Comparison of ENCODE assay signal across 17 cellular contexts in genomic region chr1:246577720-246578106, GRCh38. TPM values are rescaled to one million over a fixed set of nuclear protein-coding genes. Genes with fewer than 3 reads are reported as not detected.
DNase-seq lines count a peak whose midpoint lies in the region; ATAC-seq and TF ChIP-seq lines count a peak whose summit lies in the region.
"Had no signal": no experiment of that assay in that cellular context is flagged by ENCODE, and none has a peak within 500 bp of the region (broad histone marks: within the 10 kb centered on the region; RNA-seq: fewer than 3 reads in every experiment).

No MANE protein-coding gene starts in this region.

- H3K27me3 ChIP-seq in skeletal muscle tissue (ENCODE audit: control insufficient read depth in 3 of 3, insufficient read depth in 3 of 3, low read length in 3 of 3) (no peaks in the 10 kb centered on the region), foreskin keratinocyte (no peaks in the 10 kb centered on the region)

- no peaks in the 10 kb centered on the region for H3K27me3 Mint-ChIP-seq in activated CD4-positive, alpha-beta memory T cell treated with anti-CD3 and anti-CD28 coated beads for 36 hours
- H3K27me3 Mint-ChIP-seq in activated CD4-positive, alpha-beta memory T cell treated with anti-CD3 and anti-CD28 coated beads, Interleukin-2, amount 10 ng/mL, durations not matched to agents 7 days and 5 days, result no peaks in the 10 kb centered on the region
- H3K27me3 Mint-ChIP-seq in effector memory CD8-positive, alpha-beta T cell, result no peaks in the 10 kb centered on the region

- H3K4me1 Mint-ChIP-seq in activated CD4-positive, alpha-beta memory T cell treated with anti-CD3 and anti-CD28 coated beads for 36 hours (ENCODE audit: low read depth), result peaks cover 61% of the 10 kb centered on the region
- H3K4me1 Mint-ChIP-seq in activated CD4-positive, alpha-beta memory T cell treated with anti-CD3 and anti-CD28 coated beads, Interleukin-2, amount 10 ng/mL, durations not matched to agents 7 days and 5 days, result peaks cover 45% of the 10 kb centered on the region
- H3K4me1 Mint-ChIP-seq in effector memory CD8-positive, alpha-beta T cell (ENCODE audit: low read depth in 2 of 2), result peaks cover 37 to 53% of the 10 kb centered on the region in 2 donors

- peak overlapping the region in 1 of 3 donors; percentile 61 for H3K9ac ChIP-seq in skeletal muscle tissue (ENCODE audit: low read depth in 1 of 3, low read length in 3 of 3)

- peak overlapping the region; percentile 78 for H3K27ac Mint-ChIP-seq in activated CD4-positive, alpha-beta memory T cell treated with anti-CD3 and anti-CD28 coated beads for 36 hours
- no peak overlapping the region for H3K27ac Mint-ChIP-seq in activated CD4-positive, alpha-beta memory T cell treated with anti-CD3 and anti-CD28 coated beads, Interleukin-2, amount 10 ng/mL, durations not matched to agents 7 days and 5 days
- H3K27ac Mint-ChIP-seq in effector memory CD8-positive, alpha-beta T cell, result peak overlapping the region; percentile 10 to 90

- CTCF ChIA-PET in activated CD4-positive, alpha-beta memory T cell treated with anti-CD3 and anti-CD28 coated beads for 36 hours (lab: Charles Lee), result interaction anchor here (0.6 kb wide), 1 partner anchor 286 kb away, joined by 3 read pairs; no protein-coding TSS in a partner anchor
- CTCF ChIA-PET in activated CD4-positive, alpha-beta memory T cell treated with anti-CD3 and anti-CD28 coated beads, Interleukin-2, amount 10 ng/mL, durations not matched to agents 7 days and 5 days (lab: Charles Lee), result interaction anchor here (0.6 kb wide), 1 partner anchor 30 kb away, joined by 3 read pairs; no protein-coding TSS in a partner anchor

- no peak overlapping the region for H3K4me3 ChIP-seq in skeletal muscle tissue (ENCODE audit: low read length in 3 of 3)
- H3K4me3 ChIP-seq: prostate gland had no signal

- H3K4me1 ChIP-seq in skeletal muscle tissue (ENCODE audit: control insufficient read depth in 3 of 3, insufficient read depth in 3 of 3, low read length in 3 of 3) (peaks cover 13 to 26% (median 15%) of the 10 kb centered on the region in 3 donors), foreskin keratinocyte (no peaks in the 10 kb centered on the region)
- H3K4me1 ChIP-seq: prostate gland had no signal

- H3K9me3 ChIP-seq in skeletal muscle tissue (ENCODE audit: control insufficient read depth in 3 of 3, low read length in 3 of 3), result no peaks in the 10 kb centered on the region
- H3K9me3 ChIP-seq: prostate gland had no signal

- H3K4me3 Mint-ChIP-seq in activated CD4-positive, alpha-beta memory T cell treated with anti-CD3 and anti-CD28 coated beads for 36 hours, result peak overlapping the region; percentile 34
- H3K4me3 Mint-ChIP-seq in activated CD4-positive, alpha-beta memory T cell treated with anti-CD3 and anti-CD28 coated beads, Interleukin-2, amount 10 ng/mL, durations not matched to agents 7 days and 5 days, result no peak overlapping the region
- H3K4me3 Mint-ChIP-seq in effector memory CD8-positive, alpha-beta T cell, result no peak overlapping the region

- TF ChIP-seq CTCF in foreskin keratinocyte (conservative IDR thresholded peaks at IDR 0.05), result no peak

- peak overlapping the region; percentile 34 for H3K27ac ChIP-seq in skeletal muscle tissue (ENCODE audit: low read depth, low read length)
- H3K27ac ChIP-seq in foreskin keratinocyte, result no peak overlapping the region
- H3K27ac ChIP-seq: HL-60, prostate gland had no signal

- H3K36me3 ChIP-seq in skeletal muscle tissue (ENCODE audit: control insufficient read depth in 3 of 3, insufficient read depth in 3 of 3, low read length in 3 of 3), result no peaks in the 10 kb centered on the region
- H3K36me3 ChIP-seq: prostate gland had no signal

- DNase-seq in activated CD4-positive, alpha-beta memory T cell treated with anti-CD3 and anti-CD28 coated beads for 36 hours, result no peak
- DNase-seq in activated CD4-positive, alpha-beta memory T cell treated with anti-CD3 and anti-CD28 coated beads, Interleukin-2, amount 10 ng/mL, durations not matched to agents 7 days and 5 days, result no peak
- peak; percentile 93 for DNase-seq in OCI-M1 (lab: John Stamatoyannopoulos, UW)
- DNase-seq in effector memory CD8-positive, alpha-beta T cell, result no peak
- no peak for DNase-seq in foreskin keratinocyte
- no peak for DNase-seq in NCI-H1694 (lab: John Stamatoyannopoulos, UW)
- DNase-seq: ACHN; activated CD4-positive, CD25-positive, alpha-beta regulatory T cell treated with anti-CD3 and anti-CD28 coated beads, Interleukin-2, amount 50 U/mL, for 72 hours; amniotic stem cell; hypothalamus; NCI-H1092 treated with DMSO at 0.1 percent for 48 hours; NCI-H526; SHP77 had no signal

- intact Hi-C loops in activated CD4-positive, alpha-beta memory T cell treated with anti-CD3 and anti-CD28 coated beads for 36 hours (cut with micrococcal nuclease), result no loop called here

- peaks cover 11% of the 10 kb centered on the region for H3K36me3 Mint-ChIP-seq in activated CD4-positive, alpha-beta memory T cell treated with anti-CD3 and anti-CD28 coated beads for 36 hours
- peaks cover 32% of the 10 kb centered on the region for H3K36me3 Mint-ChIP-seq in activated CD4-positive, alpha-beta memory T cell treated with anti-CD3 and anti-CD28 coated beads, Interleukin-2, amount 10 ng/mL, durations not matched to agents 7 days and 5 days (ENCODE audit: low read depth)
- H3K36me3 Mint-ChIP-seq in effector memory CD8-positive, alpha-beta T cell (ENCODE audit: insufficient read depth), result peaks cover 5% of the 10 kb centered on the region

- no peaks in the 10 kb centered on the region for H3K9me3 Mint-ChIP-seq in activated CD4-positive, alpha-beta memory T cell treated with anti-CD3 and anti-CD28 coated beads for 36 hours
- peaks cover 4% of the 10 kb centered on the region for H3K9me3 Mint-ChIP-seq in activated CD4-positive, alpha-beta memory T cell treated with anti-CD3 and anti-CD28 coated beads, Interleukin-2, amount 10 ng/mL, durations not matched to agents 7 days and 5 days
- H3K9me3 Mint-ChIP-seq in effector memory CD8-positive, alpha-beta T cell, result no peaks in the 10 kb centered on the region

- no peak for ATAC-seq in effector memory CD8-positive, alpha-beta T cell (replicated peaks)
- ATAC-seq in HG03521 (IDR thresholded peaks at IDR 0.05; ENCODE audit: unreplicated experiment) (no peak), foreskin keratinocyte (no peak)

- POLR2A ChIA-PET in activated CD4-positive, alpha-beta memory T cell treated with anti-CD3 and anti-CD28 coated beads for 36 hours (lab: Charles Lee), result interaction anchor here (3.1 kb wide), 1 partner anchor 11 kb away, joined by 12 read pairs; the partner anchor contains the start of genes CNST and TFB2M
- POLR2A ChIA-PET in activated CD4-positive, alpha-beta memory T cell treated with anti-CD3 and anti-CD28 coated beads, Interleukin-2, amount 10 ng/mL, durations not matched to agents 7 days and 5 days (lab: Charles Lee), result interaction anchor here (1.8 kb wide), 1 partner anchor 11 kb away, joined by 4 read pairs; the partner anchor contains the start of gene CNST

RNA-seq across cellular contexts. Expression of gene CNST, which starts 11.5 kb away (rescaled TPM):
- total RNA-seq in activated CD4-positive, alpha-beta memory T cell treated with anti-CD3 and anti-CD28 coated beads for 36 hours, result 10 to 100 TPM; 25.9 TPM
- 10 to 100 TPM; 36.2 to 39.3 TPM for total RNA-seq in activated CD4-positive, alpha-beta memory T cell treated with anti-CD3 and anti-CD28 coated beads, Interleukin-2, amount 10 ng/mL, durations not matched to agents 7 days and 5 days
- total RNA-seq in skeletal muscle tissue, result 15.1 TPM
- total RNA-seq in foreskin keratinocyte, result 10.3 and 11.8 TPM in 2 replicates
- polyA plus RNA-seq in foreskin keratinocyte, result 2.2 and 2.6 TPM in 2 replicates

RNA-seq across cellular contexts. Expression of gene TFB2M, which starts 11.7 kb away (rescaled TPM):
- 10 to 100 TPM; 13.6 to 14.5 TPM for total RNA-seq in activated CD4-positive, alpha-beta memory T cell treated with anti-CD3 and anti-CD28 coated beads for 36 hours
- 1 to 10 TPM; 7.4 to 9.0 TPM for total RNA-seq in activated CD4-positive, alpha-beta memory T cell treated with anti-CD3 and anti-CD28 coated beads, Interleukin-2, amount 10 ng/mL, durations not matched to agents 7 days and 5 days
- total RNA-seq in skeletal muscle tissue (21.4 TPM), foreskin keratinocyte (18.2 and 20.1 TPM in 2 replicates)
- polyA plus RNA-seq in foreskin keratinocyte, result 12.4 and 15.0 TPM in 2 replicates
